Comparison of ENCODE assay signal across 8 cellular contexts in genomic region chr16:1414532-1415265, GRCh38. TPM values are rescaled to one million over a fixed set of nuclear protein-coding genes. Genes with fewer than 3 reads are reported as not detected.
A peak's percentile ranks its signal among the peaks of the same experiment; 100 is the strongest.
DNase-seq lines count a peak whose midpoint lies in the region; ATAC-seq and TF ChIP-seq lines count a peak whose summit lies in the region.

A gene with protein sequence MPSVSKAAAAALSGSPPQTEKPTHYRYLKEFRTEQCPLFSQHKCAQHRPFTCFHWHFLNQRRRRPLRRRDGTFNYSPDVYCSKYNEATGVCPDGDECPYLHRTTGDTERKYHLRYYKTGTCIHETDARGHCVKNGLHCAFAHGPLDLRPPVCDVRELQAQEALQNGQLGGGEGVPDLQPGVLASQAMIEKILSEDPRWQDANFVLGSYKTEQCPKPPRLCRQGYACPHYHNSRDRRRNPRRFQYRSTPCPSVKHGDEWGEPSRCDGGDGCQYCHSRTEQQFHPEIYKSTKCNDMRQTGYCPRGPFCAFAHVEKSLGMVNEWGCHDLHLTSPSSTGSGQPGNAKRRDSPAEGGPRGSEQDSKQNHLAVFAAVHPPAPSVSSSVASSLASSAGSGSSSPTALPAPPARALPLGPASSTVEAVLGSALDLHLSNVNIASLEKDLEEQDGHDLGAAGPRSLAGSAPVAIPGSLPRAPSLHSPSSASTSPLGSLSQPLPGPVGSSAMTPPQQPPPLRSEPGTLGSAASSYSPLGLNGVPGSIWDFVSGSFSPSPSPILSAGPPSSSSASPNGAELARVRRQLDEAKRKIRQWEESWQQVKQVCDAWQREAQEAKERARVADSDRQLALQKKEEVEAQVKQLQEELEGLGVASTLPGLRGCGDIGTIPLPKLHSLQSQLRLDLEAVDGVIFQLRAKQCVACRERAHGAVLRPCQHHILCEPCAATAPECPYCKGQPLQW (minus strand): TSS chr16:1414704. CDS start chr16:1414691, 13 bp downstream.

- peak within 1 kb of the TSS; percentile 62 for H3K4me2 ChIP-seq in GM23248 (ENCODE audit: unreplicated experiment)

- H2AFZ ChIP-seq in GM23248: peak within 1 kb of the TSS; percentile 79

- peak; percentile 60 to 77 (median 69) for ATAC-seq in right lobe of liver

- no peaks in the 10 kb centered on the region for H3K9me2 ChIP-seq in GM23248 (ENCODE audit: insufficient read depth)

- H3K4me1 ChIP-seq in GM23248 (ENCODE audit: insufficient read depth): peaks cover 19% of the 10 kb centered on the region
- H3K4me1 ChIP-seq in right lobe of liver: peaks cover 0 to 5% (median 2%) of the 10 kb centered on the region in 4 donors

- no peaks in the 10 kb centered on the region for H4K20me1 ChIP-seq in GM23248 (ENCODE audit: insufficient read depth)

- H3K9me3 ChIP-seq in GM23248 (ENCODE audit: low read depth) (no peaks in the 10 kb centered on the region), right lobe of liver (no peaks in the 10 kb centered on the region)

- H3K4me3 ChIP-seq in GM23248 (peak within 1 kb of the TSS; percentile 90), right lobe of liver (peak within 1 kb of the TSS; percentile 77 to 87 (median 80))

- no peak for TF ChIP-seq POLR2A in right lobe of liver (IDR thresholded peaks at IDR 0.05)

- H3K27ac ChIP-seq in GM23248: peak within 1 kb of the TSS; percentile 35
- peak within 1 kb of the TSS; percentile 56 to 69 (median 67) for H3K27ac ChIP-seq in right lobe of liver

- 10 to 16% methylated on average over 16 to 38 of the region's 72 CpGs for WGBS in GM23248 (ENCODE audit: low coverage in 1 of 2, low lambda C conversion rate in 2 of 2, missing lambda C conversion rate in 2 of 2), 2 experiments
- WGBS in right lobe of liver (ENCODE audit: insufficient coverage, low coverage, low lambda C conversion rate, missing lambda C conversion rate): 5% methylated on average over 16 of the region's 72 CpGs

- peaks cover 20% of the 10 kb centered on the region for H3F3A ChIP-seq in GM23248 (ENCODE audit: insufficient read depth)

- in situ Hi-C loops in Caki2 (cut with HindIII; ENCODE audit: low pct_unique_long_range_greater_than_20kb, low sequenced_read_pairs) (no loop called here), GM23248 (cut with MboI) (no loop called here)

- no peaks in the 10 kb centered on the region for H3K36me3 ChIP-seq in GM23248 (ENCODE audit: low read depth)
- H3K36me3 ChIP-seq in right lobe of liver: no peaks in the 10 kb centered on the region

- H3K27me3 ChIP-seq in GM23248 (replicated peaks; ENCODE audit: insufficient read depth) (no peaks in the 10 kb centered on the region), right lobe of liver (no peaks in the 10 kb centered on the region)

- DNase-seq in Caki2 (ENCODE audit: low read depth): peak; percentile 28
- DNase-seq in GM23248: peak; percentile 74
- peak; percentile 8 for DNase-seq in NCI-H146 treated with DMSO at 0.1 percent for 48 hours (lab: John Stamatoyannopoulos, UW; ENCODE audit: unreplicated experiment)
- DNase-seq in activated CD4-positive, alpha-beta T cell treated with anti-CD3 and anti-CD28 coated beads, Interleukin-2, amount 50 U/mL, for 4 hours: peak; percentile 72 to 75
- peak; percentile 72 for DNase-seq in dermis blood vessel endothelial cell
- DNase-seq in right lobe of liver: peak; percentile 81 to 84 (median 84)
- DNase-seq in stimulated activated CD4-positive, alpha-beta T cell treated with anti-CD3 and anti-CD28 coated beads, Interleukin-4, amount 100 ng/mL, for 24 hours: peak; percentile 81
- DNase-seq in T1000 (lab: John Stamatoyannopoulos, UW): no peak

- TF ChIP-seq CTCF in right lobe of liver (IDR thresholded peaks at IDR 0.05): no peak

- peaks cover 58% of the 10 kb centered on the region for H3K79me2 ChIP-seq in GM23248 (ENCODE audit: insufficient read depth)

- H3K9ac ChIP-seq in GM23248: peak within 1 kb of the TSS; percentile 91

- intact Hi-C loops in right lobe of liver (cut with DNase I): no loop called here

RNA-seq across cellular contexts. Expression of the gene that starts here (rescaled TPM):
- 40.5 and 46.1 TPM in 2 replicates for total RNA-seq in Caki2 (2014; rRNA removed; shearing (Covaris generic); ENCODE audit: low replicate concordance)
- 13.0 and 15.3 TPM in 2 replicates for total RNA-seq in GM23248 (2014; rRNA removed; shearing (Covaris generic))
- 6.1 and 8.2 TPM in 2 replicates for polyA plus RNA-seq in GM23248 (2016; fragmentation: Nextera tagmentation; extraction: Ambion mirVana)
- total RNA-seq in dermis blood vessel endothelial cell (8.2 and 14.5 TPM in 2 replicates), right lobe of liver (10 to 100 TPM in 4 of 6 experiments, 1 to 10 TPM in 2; 9.0 to 14.2 (median 12.0) TPM)
